Comparison of ENCODE assay signal across 8 cellular contexts in the genomic region with DNA sequence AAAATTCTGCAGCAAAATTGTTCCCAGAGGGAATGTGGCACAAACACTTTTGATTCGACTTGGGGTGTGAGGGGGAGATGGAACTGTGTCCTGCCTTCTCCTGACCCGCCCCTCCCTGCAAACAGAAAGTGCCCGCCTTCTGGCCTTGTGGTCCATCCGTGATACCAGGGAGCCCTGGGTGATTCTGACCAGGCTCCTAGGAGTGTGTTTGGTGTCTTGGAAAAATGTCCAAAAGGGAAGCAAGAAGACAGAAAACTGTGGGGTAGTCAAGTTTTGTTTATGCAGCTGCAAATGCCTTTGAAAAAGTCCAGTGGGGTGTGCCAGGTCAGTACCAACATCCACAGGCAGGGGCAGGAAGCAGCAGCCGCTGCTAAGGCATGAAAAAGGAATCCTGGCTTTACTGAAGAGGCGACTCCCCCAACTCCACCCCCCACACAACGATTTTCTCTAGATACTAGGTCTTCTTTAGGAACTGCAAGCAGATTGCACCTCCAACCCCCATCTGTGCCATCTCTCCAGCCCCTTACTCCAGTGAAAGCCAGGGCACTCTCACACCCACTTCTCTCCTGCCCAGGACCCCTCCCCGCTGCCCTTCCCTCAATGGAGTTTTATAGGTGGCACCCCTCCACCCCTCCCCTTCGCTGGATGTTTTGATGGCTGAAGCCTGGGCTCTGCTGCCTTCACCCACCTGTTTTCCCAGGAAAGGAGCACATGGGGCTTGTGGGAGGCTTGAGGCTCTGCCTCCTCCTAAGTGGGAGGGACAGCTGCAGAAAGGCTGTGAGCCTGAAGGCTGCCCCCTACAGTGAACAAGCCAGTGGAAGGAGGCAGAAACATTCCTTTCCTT.
DNase-seq lines count a peak whose midpoint lies in the region; ATAC-seq and TF ChIP-seq lines count a peak whose summit lies in the region.

No MANE protein-coding gene starts in this region.

- H3K27me3 ChIP-seq in GM23248 (replicated peaks; ENCODE audit: insufficient read depth), result no peaks in the 10 kb centered on the region
- H3K27me3 ChIP-seq in spleen (replicated peaks in 1 of 7), result no peaks in the 10 kb centered on the region

- in situ Hi-C loops in GM23248 (cut with MboI), result no loop called here

- no peak overlapping the region for H3K4me2 ChIP-seq in GM23248 (ENCODE audit: unreplicated experiment)

- 67 to 76% methylated on average over 9 of the region's 9 CpGs for WGBS in GM23248 (ENCODE audit: low coverage in 1 of 2, low lambda C conversion rate in 2 of 2, missing lambda C conversion rate in 2 of 2), 2 experiments
- 52 to 70% (median 62%) methylated on average over 9 of the region's 9 CpGs for WGBS in spleen, 5 donors

- TF ChIP-seq CTCF in fibroblast of villous mesenchyme (IDR thresholded peaks at IDR 0.05; ENCODE audit: insufficient read depth, low read depth, low read length), result peak; percentile 54
- peak in 8 of 11 experiments; percentile 24 to 55 (median 44) for TF ChIP-seq CTCF in spleen (IDR thresholded peaks at IDR 0.05 in 8 of 11, conservative IDR thresholded peaks at IDR 0.05 in 3 of 11)

- DNase-seq in GM23248 (peak; percentile 58), SHP77 (lab: John Stamatoyannopoulos, UW) (peak; percentile 22 to 58), fibroblast of villous mesenchyme (ENCODE audit: low read depth) (peak; percentile 12), spleen (peak; percentile 61), cerebellar nuclear complex (lab: John Stamatoyannopoulos, UW) (no peak), GM19240 (ENCODE audit: insufficient read length, low spot score) (no peak)
- no peak for DNase-seq in activated T-cell treated with anti-CD3 and anti-CD28 coated beads, Interleukin-2, amount 50 U/mL, for 1 hour

- H3K4me1 ChIP-seq in GM23248 (ENCODE audit: insufficient read depth) (0 out of 2 replicates have a peak, but pooled peaks cover 3% of the 10 kb centered on the region), spleen (peaks cover 0 to 37% (median 13%) of the 10 kb centered on the region in 6 donors)

- H3K9me3 ChIP-seq in GM23248 (ENCODE audit: low read depth) (no peaks in the 10 kb centered on the region), spleen (no peaks in the 10 kb centered on the region)

- no peaks in the 10 kb centered on the region for H3K9me2 ChIP-seq in GM23248 (ENCODE audit: insufficient read depth)

- no peak overlapping the region for H3K4me3 ChIP-seq in GM23248
- H3K4me3 ChIP-seq in fibroblast of villous mesenchyme (ENCODE audit: low read depth, low read length), result no peak overlapping the region
- no peak overlapping the region for H3K4me3 ChIP-seq in spleen

- H3K79me2 ChIP-seq in GM23248 (ENCODE audit: insufficient read depth), result no peaks in the 10 kb centered on the region

- no peaks in the 10 kb centered on the region for H4K20me1 ChIP-seq in GM23248 (ENCODE audit: insufficient read depth)

- H3K27ac ChIP-seq in GM23248, result no peak overlapping the region
- peak overlapping the region in 5 of 8 donors; percentile 13 to 43 (median 21) for H3K27ac ChIP-seq in spleen

- no peaks in the 10 kb centered on the region for H3K36me3 ChIP-seq in GM23248 (ENCODE audit: low read depth)
- peaks cover 0 to 52% (median 0%) of the 10 kb centered on the region in 6 donors for H3K36me3 ChIP-seq in spleen

- H3F3A ChIP-seq in GM23248 (ENCODE audit: insufficient read depth), result no peaks in the 10 kb centered on the region

- no peak for ATAC-seq in GM18868 (IDR thresholded peaks at IDR 0.05; ENCODE audit: unreplicated experiment)

- no peak overlapping the region for H2AFZ ChIP-seq in GM23248

- TF ChIP-seq POLR2A in spleen (IDR thresholded peaks at IDR 0.05), result no peak

- H3K9ac ChIP-seq in GM23248, result no peak overlapping the region

- intact Hi-C loops in spleen (cut with DNase I; ENCODE audit: low total_unique reads), result no loop called here

Comparison
In these comparisons a context has a peak if more than half of its experiments do, and no peak if none do; other contexts are left out.
1. DNase-seq: peak in GM23248 (single experiment), SHP77 (2 of 2), fibroblast of villous mesenchyme (single experiment) and spleen (single experiment); none in cerebellar nuclear complex (0 of 2), GM19240 (single experiment) and activated T-cell treated with anti-CD3 and anti-CD28 coated beads, Interleukin-2, amount 50 U/mL, for 1 hour (single experiment).